ENCODE assay signal across 10 cellular contexts in the genomic region with DNA sequence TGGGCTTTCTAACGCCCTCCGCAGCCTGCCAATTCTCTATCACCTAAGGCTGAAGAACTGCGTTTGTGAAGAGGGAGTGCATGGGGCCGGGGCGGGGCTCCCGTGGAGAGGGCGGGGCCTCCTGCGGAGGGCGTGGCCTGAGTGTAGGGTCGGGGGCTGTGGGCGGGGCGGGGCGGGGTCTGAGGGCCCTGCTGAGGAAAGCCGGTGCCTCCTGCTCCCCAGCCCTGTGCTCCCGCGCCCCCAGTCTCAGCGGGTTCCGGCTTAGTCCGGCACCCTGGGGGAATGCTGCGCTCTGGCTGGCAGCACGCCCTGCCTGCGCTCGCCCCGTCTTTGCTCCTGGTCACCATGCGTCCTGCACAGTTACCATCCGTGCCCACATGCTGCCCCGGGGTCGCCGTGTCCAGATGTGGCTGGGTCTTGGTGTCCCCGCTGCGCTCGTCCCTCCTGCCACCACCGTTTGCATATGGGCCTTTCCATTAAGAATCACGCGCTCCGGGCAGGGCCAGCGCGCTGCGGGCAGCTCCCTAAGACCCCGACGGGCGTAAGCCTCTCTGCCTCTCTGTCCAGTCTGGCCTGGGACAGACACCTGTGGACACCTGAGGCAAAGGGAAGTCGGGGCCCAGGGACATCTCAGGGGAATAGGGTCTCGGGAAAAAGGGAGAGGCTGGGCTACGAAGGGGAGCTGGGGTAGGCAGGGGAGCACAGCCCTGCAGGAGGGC.
DNase-seq lines count a peak whose midpoint lies in the region; ATAC-seq, FAIRE-seq and TF ChIP-seq lines count a peak whose summit lies in the region.
"Had no signal": no experiment of that assay in that cellular context is flagged by ENCODE, and none has a peak within 500 bp of the region (broad histone marks: within the 10 kb centered on the region; RNA-seq: fewer than 3 reads in every experiment).

No MANE protein-coding gene starts in this region.

- H3K9me3 Mint-ChIP-seq in activated CD4-positive, alpha-beta T cell treated with anti-CD3 and anti-CD28 coated beads for 36 hours (ENCODE audit: low read depth), result no peaks in the 10 kb centered on the region

- H3K4me1 Mint-ChIP-seq in activated CD4-positive, alpha-beta T cell treated with anti-CD3 and anti-CD28 coated beads for 36 hours, result peaks cover 10% of the 10 kb centered on the region

- peak overlapping the region; percentile 64 for H3K4me3 Mint-ChIP-seq in activated CD4-positive, alpha-beta T cell treated with anti-CD3 and anti-CD28 coated beads for 36 hours

- POLR2A ChIA-PET in activated CD4-positive, alpha-beta T cell treated with anti-CD3 and anti-CD28 coated beads for 36 hours (lab: Charles Lee), result no interaction called here

- intact Hi-C loops in activated CD4-positive, alpha-beta T cell treated with anti-CD3 and anti-CD28 coated beads for 36 hours (cut with DNase I, micrococcal nuclease), result loop anchor here in 1 of 2 experiments (5.0 to 10.0 kb wide), 3 partner anchors 172 to 269 kb away; no protein-coding TSS in a partner anchor

- H3K27me3 Mint-ChIP-seq in activated CD4-positive, alpha-beta T cell treated with anti-CD3 and anti-CD28 coated beads for 36 hours, result peaks cover 11% of the 10 kb centered on the region

- peak; percentile 81 for ATAC-seq in activated CD4-positive, alpha-beta T cell treated with anti-CD3 and anti-CD28 coated beads for 36 hours
- ATAC-seq in foreskin keratinocyte (peak; percentile 40), GM18868 (IDR thresholded peaks at IDR 0.05; ENCODE audit: unreplicated experiment) (no peak), GM18858 (IDR thresholded peaks at IDR 0.05; ENCODE audit: unreplicated experiment) (no peak)

- no peak for FAIRE-seq in GM12892 (lab: Jason Lieb, UNC)
- FAIRE-seq: G401.6 had no signal

- DNase-seq in CD1c-positive myeloid dendritic cell (ENCODE audit: extremely low spot score) (peak; percentile 32), foreskin keratinocyte (no peak), retina (peak; percentile 68), GM12892 (ENCODE audit: insufficient read length) (no peak), OCI-M2 (lab: John Stamatoyannopoulos, UW; ENCODE audit: unreplicated experiment) (no peak)
- DNase-seq in activated CD4-positive, alpha-beta T cell treated with anti-CD3 and anti-CD28 coated beads for 36 hours, result peak; percentile 75

- no peaks in the 10 kb centered on the region for H3K36me3 Mint-ChIP-seq in activated CD4-positive, alpha-beta T cell treated with anti-CD3 and anti-CD28 coated beads for 36 hours (ENCODE audit: low read depth)

- H3K27ac Mint-ChIP-seq in activated CD4-positive, alpha-beta T cell treated with anti-CD3 and anti-CD28 coated beads for 36 hours, result no peak overlapping the region

- peaks cover 36% of the 10 kb centered on the region for H3K27me3 ChIP-seq in foreskin keratinocyte

- TF ChIP-seq CTCF in foreskin keratinocyte (conservative IDR thresholded peaks at IDR 0.05), result no peak

- H3K4me1 ChIP-seq in foreskin keratinocyte, result no peaks in the 10 kb centered on the region

- no peak overlapping the region for H3K27ac ChIP-seq in foreskin keratinocyte
- H3K27ac ChIP-seq: skin epidermis had no signal

- CTCF ChIA-PET in activated CD4-positive, alpha-beta T cell treated with anti-CD3 and anti-CD28 coated beads for 36 hours (lab: Charles Lee), result no interaction called here

- TF ChIP-seq POLR2A in GM12892 (IDR thresholded peaks at IDR 0.05; ENCODE audit: low read depth, low read length), result no peak

Comparison
In these comparisons a context has a peak if more than half of its experiments do, and no peak if none do; other contexts are left out.
1. DNase-seq: peak in CD1c-positive myeloid dendritic cell (single experiment), activated CD4-positive, alpha-beta T cell treated with anti-CD3 and anti-CD28 coated beads for 36 hours (single experiment) and retina (single experiment); none in foreskin keratinocyte (0 of 2), GM12892 (single experiment) and OCI-M2 (single experiment).
2. ATAC-seq: peak in activated CD4-positive, alpha-beta T cell treated with anti-CD3 and anti-CD28 coated beads for 36 hours (single experiment) and foreskin keratinocyte (single experiment); none in GM18868 (single experiment) and GM18858 (single experiment).